In genomic region chr18:67919316-67919715, GRCh38 we compare ENCODE assay signal across 24 cellular contexts.
"Had no signal": no experiment of that assay in that cellular context is flagged by ENCODE, and none has a peak within 500 bp of the region (broad histone marks: within the 10 kb centered on the region; RNA-seq: fewer than 3 reads in every experiment).

No MANE protein-coding gene starts in this region.

- H3K27me3 Mint-ChIP-seq: stimulated activated memory B cell treated with anti-CD40 and anti-IgM and Interleukin-4, amounts not matched to agents 10 μg/mL and 1 μg/mL and 100 μg/mL, for 72 hours had no signal

- DNase-seq: dorsolateral prefrontal cortex; effector CD4-positive, alpha-beta T cell; endodermal cell; gastrocnemius medialis; head of caudate nucleus; left cardiac atrium; left lung; mesenchymal stem cell; mucosa of descending colon; naive thymus-derived CD4-positive, alpha-beta T cell; right cardiac atrium; sigmoid colon; spleen; stimulated activated CD4-positive, alpha-beta T cell treated with anti-CD3 and anti-CD28 coated beads, Interleukin-4, amount 100 ng/mL, for 4 hours; stimulated activated naive CD8-positive, alpha-beta T cell treated with anti-CD3 and anti-CD28 coated beads, Interleukin-15, Interleukin-2, amounts not matched to agents 100 U/mL and 50 U/mL, for 24 hours; upper lobe of left lung had no signal

- H3K36me3 Mint-ChIP-seq: mesothelial cell of epicardium; naive thymus-derived CD4-positive, alpha-beta T cell; neural progenitor cell; stimulated activated memory B cell treated with anti-CD40 and anti-IgM and Interleukin-4, amounts not matched to agents 10 μg/mL and 1 μg/mL and 100 μg/mL, for 72 hours had no signal

- ATAC-seq: gastrocnemius medialis; left cardiac atrium; left lung; mucosa of descending colon; naive thymus-derived CD4-positive, alpha-beta T cell; right cardiac atrium; stimulated activated memory B cell treated with anti-CD40 and anti-IgM and Interleukin-4, amounts not matched to agents 10 μg/mL and 1 μg/mL and 100 μg/mL, for 72 hours; stimulated activated naive CD8-positive, alpha-beta T cell treated with anti-CD3 and anti-CD28 coated beads, Interleukin-15, Interleukin-2, amounts not matched to agents 100 U/mL and 50 U/mL, for 24 hours had no signal

- H3K27ac Mint-ChIP-seq: endodermal cell; mesothelial cell of epicardium; naive thymus-derived CD4-positive, alpha-beta T cell; nephron; neural progenitor cell; stimulated activated memory B cell treated with anti-CD40 and anti-IgM and Interleukin-4, amounts not matched to agents 10 μg/mL and 1 μg/mL and 100 μg/mL, for 72 hours had no signal

- FAIRE-seq: colon, endothelial cell of umbilical vein, islet of Langerhans, urothelium cell line had no signal

- H3K4me1 Mint-ChIP-seq: endodermal cell; mesothelial cell of epicardium; naive thymus-derived CD4-positive, alpha-beta T cell; nephron; stimulated activated memory B cell treated with anti-CD40 and anti-IgM and Interleukin-4, amounts not matched to agents 10 μg/mL and 1 μg/mL and 100 μg/mL, for 72 hours had no signal

- H3K4me3 Mint-ChIP-seq: endodermal cell; mesothelial cell of epicardium; naive thymus-derived CD4-positive, alpha-beta T cell; nephron; neural progenitor cell; stimulated activated memory B cell treated with anti-CD40 and anti-IgM and Interleukin-4, amounts not matched to agents 10 μg/mL and 1 μg/mL and 100 μg/mL, for 72 hours had no signal
